In the genomic region with DNA sequence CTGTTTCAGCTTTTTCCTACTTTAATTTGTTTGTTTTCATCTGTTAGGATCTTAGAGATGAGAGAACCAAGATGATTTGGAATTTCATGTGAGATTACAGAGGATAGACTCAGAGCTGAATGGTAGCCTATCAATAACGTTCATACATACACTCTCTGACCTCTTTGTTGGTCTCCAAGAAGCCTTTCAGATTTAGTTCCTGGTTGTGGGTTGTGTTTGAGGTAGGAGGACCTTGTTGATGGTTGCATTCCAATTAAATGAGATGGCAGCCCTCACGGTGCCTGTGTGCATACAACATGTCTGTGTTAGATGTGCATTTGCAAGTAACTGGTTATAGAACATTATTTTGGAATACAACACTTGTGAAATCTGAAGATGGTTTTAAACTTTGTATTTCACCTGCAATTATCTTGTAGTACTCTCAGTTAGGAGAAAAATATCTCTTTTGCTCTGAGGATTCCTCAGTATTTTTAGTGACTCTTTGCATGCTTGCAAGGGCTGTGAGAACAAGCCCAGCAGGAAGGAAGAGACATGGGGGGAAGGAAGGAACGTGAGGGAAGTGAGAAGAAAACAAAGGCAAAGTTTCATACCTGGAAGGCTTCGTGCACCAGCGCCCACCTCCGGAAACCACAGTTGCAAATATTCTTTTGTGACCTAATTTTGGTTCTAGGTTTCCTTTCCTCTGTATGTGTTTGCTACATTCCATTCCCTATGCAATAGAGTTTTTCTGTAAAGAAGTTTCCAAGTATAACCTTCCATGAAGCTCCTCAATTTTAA, we compare ENCODE assay signal across 9 cellular contexts.
DNase-seq lines count a peak whose midpoint lies in the region.
"Had no signal": no experiment of that assay in that cellular context is flagged by ENCODE, and none has a peak within 500 bp of the region (broad histone marks: within the 10 kb centered on the region; RNA-seq: fewer than 3 reads in every experiment).

No MANE protein-coding gene starts in this region.

- H3K4me1 Mint-ChIP-seq in activated CD4-positive, alpha-beta T cell treated with anti-CD3 and anti-CD28 coated beads, Interleukin-2, amount 10 ng/mL, durations not matched to agents 24 days and 14 days: peaks cover 38% of the 10 kb centered on the region

- no peak overlapping the region for H2AFZ ChIP-seq in Karpas-422 (ENCODE audit: low read length)

- peak overlapping the region; percentile 37 for H3K27ac Mint-ChIP-seq in activated CD4-positive, alpha-beta T cell treated with anti-CD3 and anti-CD28 coated beads, Interleukin-2, amount 10 ng/mL, durations not matched to agents 24 days and 14 days

- H3K36me3 ChIP-seq in Karpas-422 (ENCODE audit: insufficient read depth, low read length): no peaks in the 10 kb centered on the region

- no peak overlapping the region for H3K27ac ChIP-seq in Karpas-422 (ENCODE audit: low read length)
- H3K27ac ChIP-seq: A549 had no signal

- no peak overlapping the region for H3K4me2 ChIP-seq in Karpas-422 (ENCODE audit: low read depth, low read length, poor library complexity, severe bottlenecking)
- H3K4me2 ChIP-seq: A549 had no signal

- H3K36me3 Mint-ChIP-seq in activated CD4-positive, alpha-beta T cell treated with anti-CD3 and anti-CD28 coated beads, Interleukin-2, amount 10 ng/mL, durations not matched to agents 24 days and 14 days (ENCODE audit: low read depth): no peaks in the 10 kb centered on the region

- H3K4me3 Mint-ChIP-seq in activated CD4-positive, alpha-beta T cell treated with anti-CD3 and anti-CD28 coated beads, Interleukin-2, amount 10 ng/mL, durations not matched to agents 24 days and 14 days: peak overlapping the region; percentile 75

- no peak overlapping the region for H3K9ac ChIP-seq in Karpas-422 (ENCODE audit: low read length)

- H3K4me3 ChIP-seq in Karpas-422 (ENCODE audit: low read length): no peak overlapping the region
- H3K4me3 ChIP-seq: A549 had no signal

- H3K9me3 Mint-ChIP-seq in activated CD4-positive, alpha-beta T cell treated with anti-CD3 and anti-CD28 coated beads, Interleukin-2, amount 10 ng/mL, durations not matched to agents 24 days and 14 days: no peaks in the 10 kb centered on the region

- intact Hi-C loops in activated CD4-positive, alpha-beta T cell treated with anti-CD3 and anti-CD28 coated beads, Interleukin-2, amount 10 ng/mL, durations not matched to agents 24 days and 14 days (cut with micrococcal nuclease): no loop called here

- H3K79me2 ChIP-seq in Karpas-422 (ENCODE audit: low read length): no peaks in the 10 kb centered on the region

- peak; percentile 77 for DNase-seq in activated CD4-positive, alpha-beta T cell treated with anti-CD3 and anti-CD28 coated beads, Interleukin-2, amount 10 ng/mL, durations not matched to agents 24 days and 14 days
- DNase-seq in activated CD4-positive, alpha-beta T cell treated with anti-CD3 and anti-CD28 coated beads, Interleukin-2, amount 50 U/mL, for 1 hour: no peak
- DNase-seq in SW480 (ENCODE audit: low spot score) (peak; percentile 33), dermis blood vessel endothelial cell (peak; percentile 34), Karpas-422 (no peak), 8988T (no peak), amygdala (lab: John Stamatoyannopoulos, UW) (no peak)
- peak; percentile 6 to 8 for DNase-seq in stimulated activated CD4-positive, alpha-beta T cell treated with anti-CD3 and anti-CD28 coated beads, Interleukin-4, amount 100 ng/mL, for 4 hours

- no peaks in the 10 kb centered on the region for H3K27me3 ChIP-seq in Karpas-422 (ENCODE audit: low read length)

- no peaks in the 10 kb centered on the region for H3K9me3 ChIP-seq in Karpas-422 (ENCODE audit: low read length)
- H3K9me3 ChIP-seq: A549 had no signal

- no peaks in the 10 kb centered on the region for H3K9me2 ChIP-seq in Karpas-422 (replicated peaks; ENCODE audit: insufficient read depth, low read length)

- H3K27me3 Mint-ChIP-seq in activated CD4-positive, alpha-beta T cell treated with anti-CD3 and anti-CD28 coated beads, Interleukin-2, amount 10 ng/mL, durations not matched to agents 24 days and 14 days: peaks cover 34% of the 10 kb centered on the region

- H4K20me1 ChIP-seq in Karpas-422 (ENCODE audit: insufficient read depth, low read depth, low read length): no peaks in the 10 kb centered on the region

- H3K4me1 ChIP-seq in Karpas-422 (ENCODE audit: low read length): no peaks in the 10 kb centered on the region

Comparison
In these comparisons a context has a peak if more than half of its experiments do, and no peak if none do; other contexts are left out.
1. DNase-seq: peak in activated CD4-positive, alpha-beta T cell treated with anti-CD3 and anti-CD28 coated beads, Interleukin-2, amount 10 ng/mL, durations not matched to agents 24 days and 14 days (single experiment), SW480 (single experiment), dermis blood vessel endothelial cell (single experiment) and stimulated activated CD4-positive, alpha-beta T cell treated with anti-CD3 and anti-CD28 coated beads, Interleukin-4, amount 100 ng/mL, for 4 hours (2 of 2); none in activated CD4-positive, alpha-beta T cell treated with anti-CD3 and anti-CD28 coated beads, Interleukin-2, amount 50 U/mL, for 1 hour (single experiment), Karpas-422 (single experiment), 8988T (single experiment) and amygdala (0 of 56).